In the genomic region with DNA sequence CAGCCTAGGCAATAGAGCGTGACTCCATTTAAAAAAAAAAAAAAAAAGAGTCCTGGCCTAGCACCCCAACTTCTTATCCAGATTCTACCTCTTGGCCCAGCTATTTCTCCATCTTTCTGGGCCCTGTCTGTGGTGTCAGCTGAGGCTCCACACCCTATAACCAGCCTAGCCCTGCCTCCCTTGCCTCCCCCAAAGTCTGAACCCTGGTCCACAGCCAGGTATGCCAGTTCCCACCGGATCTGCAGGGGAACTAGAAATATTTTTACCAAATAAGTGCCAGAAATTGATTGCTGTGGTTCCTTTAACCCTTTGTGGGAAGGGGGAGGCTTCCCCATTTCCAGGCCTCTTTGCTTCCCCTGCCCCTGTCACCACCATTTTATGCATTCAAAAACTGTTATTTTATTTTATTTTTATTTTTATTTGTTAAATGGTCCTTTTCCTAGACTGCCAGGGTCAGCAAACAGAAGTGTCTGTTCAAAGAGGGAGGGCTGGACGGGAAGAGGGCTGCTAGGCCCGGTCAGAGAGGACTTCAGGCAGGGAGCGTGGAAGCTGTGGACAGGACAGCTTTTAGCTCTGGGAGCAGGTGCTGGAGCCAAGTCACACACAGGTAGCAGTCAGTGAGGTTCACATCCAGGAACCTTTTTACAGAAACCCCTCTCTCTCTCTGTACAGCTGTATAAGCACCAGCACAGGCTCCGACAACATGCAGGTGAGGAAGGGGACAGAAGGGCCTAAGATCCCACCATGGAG, we compare ENCODE assay signal across 1 cellular context.
TF ChIP-seq lines count a peak whose summit lies in the region.

No MANE protein-coding gene starts in this region.

TF ChIP-seq in H1, 55 proteins besides CTCF, POLR2A, EP300 and RAD21:
- no peak for TF ChIP-seq ASH2L (IDR thresholded peaks at IDR 0.05; ENCODE audit: low read length)
- no peak for TF ChIP-seq JUND (IDR thresholded peaks at IDR 0.05; ENCODE audit: low read length)
- no peak for TF ChIP-seq BCL11A (IDR thresholded peaks at IDR 0.05; ENCODE audit: low read depth in 2 of 2, low read length in 2 of 2)
- no peak for TF ChIP-seq TCF12 (IDR thresholded peaks at IDR 0.05; ENCODE audit: low read depth, low read length)
- TF ChIP-seq CREB1 (IDR thresholded peaks at IDR 0.05): no peak
- no peak for TF ChIP-seq SIRT6 (IDR thresholded peaks at IDR 0.05; ENCODE audit: low read length)
- TF ChIP-seq NRF1 (IDR thresholded peaks at IDR 0.05; ENCODE audit: low read depth, low read length): no peak
TF ChIP-seq in H1: peak in this region for 0.
